1 cellular context compared by ENCODE assay signal in the genomic region with DNA sequence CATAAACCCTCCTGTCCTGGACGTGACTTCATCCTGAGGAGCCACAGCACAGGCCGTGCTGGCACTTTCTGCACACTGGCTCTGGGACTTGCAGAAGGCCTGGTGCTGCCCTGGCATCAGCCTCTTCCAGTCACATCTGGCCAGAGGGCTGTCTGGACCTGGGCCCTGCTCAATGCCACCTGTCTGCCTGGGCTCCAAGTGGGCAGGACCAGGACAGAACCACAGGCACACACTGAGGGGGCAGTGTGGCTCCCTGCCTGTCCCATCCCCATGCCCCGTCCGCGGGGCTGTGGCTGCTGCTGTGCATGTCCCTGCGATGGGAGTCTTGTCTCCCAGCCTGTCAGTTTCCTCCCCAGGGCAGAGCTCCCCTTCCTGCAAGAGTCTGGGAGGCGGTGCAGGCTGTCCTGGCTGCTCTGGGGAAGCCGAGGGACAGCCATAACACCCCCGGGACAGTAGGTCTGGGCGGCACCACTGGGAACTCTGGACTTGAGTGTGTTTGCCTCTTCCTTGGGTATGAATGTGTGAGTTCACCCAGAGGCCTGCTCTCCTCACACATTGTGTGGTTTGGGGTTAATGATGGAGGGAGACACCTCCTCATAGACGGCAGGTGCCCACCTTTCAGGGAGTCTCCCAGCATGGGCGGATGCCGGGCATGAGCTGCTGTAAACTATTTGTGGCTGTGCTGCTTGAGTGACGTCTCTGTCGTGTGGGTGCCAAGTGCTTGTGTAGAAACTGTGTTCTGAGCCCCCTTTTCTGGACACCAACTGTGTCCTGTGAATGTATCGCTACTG.
TF ChIP-seq lines count a peak whose summit lies in the region.

No MANE protein-coding gene starts in this region.

TF ChIP-seq in HEK293, 187 proteins besides CTCF, POLR2A, EP300 and RAD21:
- TF ChIP-seq, protein P1, sequence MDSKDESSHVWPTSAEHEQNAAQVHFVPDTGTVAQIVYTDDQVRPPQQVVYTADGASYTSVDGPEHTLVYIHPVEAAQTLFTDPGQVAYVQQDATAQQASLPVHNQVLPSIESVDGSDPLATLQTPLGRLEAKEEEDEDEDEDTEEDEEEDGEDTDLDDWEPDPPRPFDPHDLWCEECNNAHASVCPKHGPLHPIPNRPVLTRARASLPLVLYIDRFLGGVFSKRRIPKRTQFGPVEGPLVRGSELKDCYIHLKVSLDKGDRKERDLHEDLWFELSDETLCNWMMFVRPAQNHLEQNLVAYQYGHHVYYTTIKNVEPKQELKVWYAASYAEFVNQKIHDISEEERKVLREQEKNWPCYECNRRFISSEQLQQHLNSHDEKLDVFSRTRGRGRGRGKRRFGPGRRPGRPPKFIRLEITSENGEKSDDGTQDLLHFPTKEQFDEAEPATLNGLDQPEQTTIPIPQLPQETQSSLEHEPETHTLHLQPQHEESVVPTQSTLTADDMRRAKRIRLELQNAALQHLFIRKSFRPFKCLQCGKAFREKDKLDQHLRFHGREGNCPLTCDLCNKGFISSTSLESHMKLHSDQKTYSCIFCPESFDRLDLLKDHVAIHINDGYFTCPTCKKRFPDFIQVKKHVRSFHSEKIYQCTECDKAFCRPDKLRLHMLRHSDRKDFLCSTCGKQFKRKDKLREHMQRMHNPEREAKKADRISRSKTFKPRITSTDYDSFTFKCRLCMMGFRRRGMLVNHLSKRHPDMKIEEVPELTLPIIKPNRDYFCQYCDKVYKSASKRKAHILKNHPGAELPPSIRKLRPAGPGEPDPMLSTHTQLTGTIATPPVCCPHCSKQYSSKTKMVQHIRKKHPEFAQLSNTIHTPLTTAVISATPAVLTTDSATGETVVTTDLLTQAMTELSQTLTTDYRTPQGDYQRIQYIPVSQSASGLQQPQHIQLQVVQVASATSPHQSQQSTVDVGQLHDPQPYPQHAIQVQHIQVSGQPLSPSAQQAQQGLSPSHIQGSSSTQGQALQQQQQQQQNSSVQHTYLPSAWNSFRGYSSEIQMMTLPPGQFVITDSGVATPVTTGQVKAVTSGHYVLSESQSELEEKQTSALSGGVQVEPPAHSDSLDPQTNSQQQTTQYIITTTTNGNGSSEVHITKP (tag by site-specific recombination; IDR thresholded peaks at IDR 0.05) = peak; percentile 57
- TF ChIP-seq ZNF600 (tag by site-specific recombination; IDR thresholded peaks at IDR 0.05) (peak; percentile 61), KLF10 (tag by site-specific recombination; IDR thresholded peaks at IDR 0.05) (no peak), ZNF341 (tag by site-specific recombination; IDR thresholded peaks at IDR 0.05; ENCODE audit: low read depth) (no peak)
